8 cellular contexts compared by ENCODE assay signal in the genomic region with DNA sequence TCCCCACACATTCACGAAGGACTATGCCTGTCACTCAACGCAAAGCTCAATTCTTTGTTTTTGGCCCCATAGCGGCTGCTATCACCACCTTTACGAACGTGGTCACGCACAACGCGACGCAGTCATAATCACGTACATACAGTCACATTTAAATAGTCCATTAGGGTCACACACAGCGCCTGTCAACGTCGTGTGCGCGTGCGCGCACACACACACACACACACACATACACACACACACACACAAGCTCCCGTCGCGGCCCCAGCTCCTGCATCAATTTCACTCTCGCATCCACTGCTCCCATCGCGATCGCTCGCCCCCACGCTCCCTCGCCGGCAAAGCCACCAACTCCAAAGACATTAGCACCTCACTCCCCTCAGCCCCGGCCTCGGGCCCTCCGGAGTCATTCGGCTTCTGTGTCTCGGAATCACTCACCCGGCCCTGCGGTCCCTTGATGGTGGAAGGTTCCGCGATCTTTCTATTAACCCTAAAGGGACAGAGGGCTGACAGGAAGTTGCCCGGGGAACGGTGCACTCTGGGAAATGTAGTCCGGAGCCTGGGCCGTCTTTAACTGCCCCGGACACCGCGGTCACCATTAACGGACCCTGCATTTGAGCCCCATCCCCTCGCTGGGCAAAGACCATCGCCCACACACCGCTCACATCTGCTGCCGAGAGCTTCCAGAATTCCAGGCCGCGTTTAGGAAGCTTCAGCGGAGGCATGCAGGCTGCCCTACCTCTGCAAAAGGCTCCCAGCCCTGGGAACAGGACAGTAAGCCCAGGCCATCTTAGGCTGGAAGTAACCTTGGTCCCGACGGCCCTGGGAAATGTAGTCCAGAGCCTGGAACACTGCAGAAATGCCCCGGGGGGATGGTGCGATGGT. TPM values are rescaled to one million over a fixed set of nuclear protein-coding genes. Genes with fewer than 3 reads are reported as not detected.
DNase-seq lines count a peak whose midpoint lies in the region; ATAC-seq and TF ChIP-seq lines count a peak whose summit lies in the region.

TSS of gene ZNF790 (minus strand) at position 486 of the 882 bp plus-strand sequence. CDS start 12,768 bp downstream, outside the sequence.

- intact Hi-C loops in activated CD4-positive, alpha-beta memory T cell treated with anti-CD3 and anti-CD28 coated beads for 36 hours (cut with micrococcal nuclease) = loop anchor here (1.0 to 10.0 kb wide), 8 partner anchors 12 to 623 kb away; partner anchors contain the start of genes ZNF146, ZNF345, ZNF529 and ZNF565
- intact Hi-C loops in lower leg skin (cut with DNase I; ENCODE audit: low total_unique reads) = no loop called here

- ATAC-seq in GM18907 (IDR thresholded peaks at IDR 0.05; ENCODE audit: unreplicated experiment) (peak; percentile 91), HG03159 (IDR thresholded peaks at IDR 0.05; ENCODE audit: unreplicated experiment) (peak; percentile 94)

- H3K4me1 Mint-ChIP-seq in activated CD4-positive, alpha-beta memory T cell treated with anti-CD3 and anti-CD28 coated beads for 36 hours (ENCODE audit: low read depth) = peaks cover 6% of the 10 kb centered on the region

- WGBS in lower leg skin, 2 donors = 0 to 1% methylated on average over 54 to 56 of the region's 56 CpGs

- H3K36me3 Mint-ChIP-seq in activated CD4-positive, alpha-beta memory T cell treated with anti-CD3 and anti-CD28 coated beads for 36 hours = peaks cover 49% of the 10 kb centered on the region

- TF ChIP-seq POLR2A in lower leg skin (IDR thresholded peaks at IDR 0.05) = no peak

- DNase-seq in AG04450 (ENCODE audit: low read depth, low spot score) (peak; percentile 70), NCI-H510A treated with DMSO at 0.1 percent for 48 hours (lab: John Stamatoyannopoulos, UW) (peak; percentile 84), ecto neural progenitor cell (ENCODE audit: low spot score) (peak; percentile 91), lower leg skin (ENCODE audit: low spot score in 2 of 2) (peak; percentile 87 to 97)
- DNase-seq in activated CD4-positive, alpha-beta memory T cell treated with anti-CD3 and anti-CD28 coated beads for 36 hours = peak; percentile 93
- DNase-seq in stimulated activated CD4-positive, alpha-beta T cell treated with anti-CD3 and anti-CD28 coated beads, Interleukin-4, amount 100 ng/mL, for 4 hours = peak; percentile 73 to 81

- H3K4me3 ChIP-seq in AG04450 (ENCODE audit: low read depth, low read length) = peak within 1 kb of the TSS; percentile 80
- H3K4me3 ChIP-seq in lower leg skin (ENCODE audit: low read depth, poor library complexity, severe bottlenecking) = peak within 1 kb of the TSS; percentile 86

- H3K27ac Mint-ChIP-seq in activated CD4-positive, alpha-beta memory T cell treated with anti-CD3 and anti-CD28 coated beads for 36 hours = no peak within 1 kb of the TSS

- CTCF ChIA-PET in AG04450 (lab: Charles Lee) = interaction anchor here (1.2 kb wide), 1 partner anchor 24 kb away, joined by 4 read pairs; no protein-coding TSS in a partner anchor
- CTCF ChIA-PET in activated CD4-positive, alpha-beta memory T cell treated with anti-CD3 and anti-CD28 coated beads for 36 hours (lab: Charles Lee) = interaction anchor here (0.6 to 1.9 kb wide), 3 partner anchors 11 to 239 kb away, joined by 3 to 8 read pairs (median 6); partner anchors contain the start of gene ZNF345

- TF ChIP-seq CTCF in AG04450 (IDR thresholded peaks at IDR 0.05; ENCODE audit: low read depth, low read length) (no peak), lower leg skin (IDR thresholded peaks at IDR 0.05) (no peak)

- no peak within 1 kb of the TSS for H3K4me3 Mint-ChIP-seq in activated CD4-positive, alpha-beta memory T cell treated with anti-CD3 and anti-CD28 coated beads for 36 hours

- peaks cover 26% of the 10 kb centered on the region for H3K9me3 ChIP-seq in AG04450 (ENCODE audit: control insufficient read depth, insufficient read depth, low read length)

- peak within 1 kb of the TSS; percentile 80 for H3K27ac ChIP-seq in AG04450 (ENCODE audit: low read depth, low read length)

- no peaks in the 10 kb centered on the region for H3K27me3 Mint-ChIP-seq in activated CD4-positive, alpha-beta memory T cell treated with anti-CD3 and anti-CD28 coated beads for 36 hours

- peaks cover 25% of the 10 kb centered on the region for H3K9me3 Mint-ChIP-seq in activated CD4-positive, alpha-beta memory T cell treated with anti-CD3 and anti-CD28 coated beads for 36 hours

- H3K27me3 ChIP-seq in AG04450 (ENCODE audit: control insufficient read depth, insufficient read depth, low read length) = no peaks in the 10 kb centered on the region

- POLR2A ChIA-PET in AG04450 (lab: Yijun Ruan, JAX) = interaction anchor here (0.6 to 2.4 kb wide), 5 partner anchors 11 to 624 kb away, joined by 3 to 29 read pairs (median 4); partner anchors contain the start of genes ZNF146, ZNF345 and ZNF565
- POLR2A ChIA-PET in activated CD4-positive, alpha-beta memory T cell treated with anti-CD3 and anti-CD28 coated beads for 36 hours (lab: Charles Lee) = interaction anchor here (0.8 to 5.0 kb wide), 5 partner anchors 12 to 233 kb away, joined by 3 to 61 read pairs (median 4); partner anchors contain the start of genes ZNF345, ZNF382 and ZNF850

RNA-seq across cellular contexts. Expression of gene ZNF790, which starts in this region (rescaled TPM):
- polyA plus RNA-seq in AG04450 (2011; rRNA removed) = 2.6 and 4.1 TPM in 2 replicates
- polyA minus RNA-seq in AG04450 (2011; rRNA and poly(A)+ RNA removed) = 3.7 and 3.9 TPM in 2 replicates
- total RNA-seq in activated CD4-positive, alpha-beta memory T cell treated with anti-CD3 and anti-CD28 coated beads for 36 hours = 1 to 10 TPM; 6.1 to 6.9 TPM
- total RNA-seq in lower leg skin = 1 to 10 TPM; 3.5 to 9.1 (median 4.2) TPM

Comparison
In these comparisons a context has a peak if more than half of its experiments do, and no peak if none do; other contexts are left out.
1. Peak in every context shown above with its lines: DNase-seq, ATAC-seq, H3K4me3 ChIP-seq and H3K27ac ChIP-seq.